ENCODE assay signal across 16 cellular contexts in genomic region chr1:183293856-183294255, GRCh38.
DNase-seq lines count a peak whose midpoint lies in the region; ATAC-seq and TF ChIP-seq lines count a peak whose summit lies in the region.
"Had no signal": no experiment of that assay in that cellular context is flagged by ENCODE, and none has a peak within 500 bp of the region (broad histone marks: within the 10 kb centered on the region; RNA-seq: fewer than 3 reads in every experiment).

No MANE protein-coding gene starts in this region.

- H3K27ac ChIP-seq in mesendoderm (ENCODE audit: low read depth, low read length) (no peak overlapping the region), smooth muscle cell (ENCODE audit: low read depth) (no peak overlapping the region), vagina (no peak overlapping the region)
- H3K27ac ChIP-seq: 22Rv1, BLaER1, C4-2B had no signal

- no peak overlapping the region for H3K4ac ChIP-seq in mesendoderm (ENCODE audit: low read depth, low read length)

- no peaks in the 10 kb centered on the region for H3K79me1 ChIP-seq in mesendoderm (ENCODE audit: low read length)

- no peak overlapping the region for H3K56ac ChIP-seq in mesendoderm (ENCODE audit: low read length)

- no peak overlapping the region for H4K5ac ChIP-seq in mesendoderm (ENCODE audit: low read length)

- WGBS in mesendoderm (ENCODE audit: extremely low coverage, insufficient coverage, low lambda C conversion rate) = no CpG with 5 or more reads among the region's 2 CpGs
- 92% methylated on average over 2 of the region's 2 CpGs for WGBS in smooth muscle cell (ENCODE audit: low lambda C conversion rate)

- H3K4me1 ChIP-seq in mesendoderm (ENCODE audit: control insufficient read depth, low read depth, low read length) = peaks cover 14% of the 10 kb centered on the region
- peaks cover 6% of the 10 kb centered on the region for H3K4me1 ChIP-seq in smooth muscle cell (ENCODE audit: low read depth)
- H3K4me1 ChIP-seq in vagina = peaks cover 12% of the 10 kb centered on the region
- H3K4me1 ChIP-seq: BLaER1 had no signal

- no peak for ATAC-seq in GM19395 (IDR thresholded peaks at IDR 0.05; ENCODE audit: unreplicated experiment)

- H3K4me3 ChIP-seq in mesendoderm (ENCODE audit: low read length) (no peak overlapping the region), smooth muscle cell (no peak overlapping the region), vagina (no peak overlapping the region)
- H3K4me3 ChIP-seq: BLaER1 had no signal

- no peak overlapping the region for H2BK15ac ChIP-seq in mesendoderm (replicated peaks; ENCODE audit: low read depth)

- H3K9me3 ChIP-seq in smooth muscle cell (replicated peaks; ENCODE audit: low read depth) (no peaks in the 10 kb centered on the region), vagina (no peaks in the 10 kb centered on the region)
- H3K9me3 ChIP-seq: BLaER1 had no signal

- TF ChIP-seq POLR2A in vagina (IDR thresholded peaks at IDR 0.05) = no peak

- H3K36me3 ChIP-seq in mesendoderm (ENCODE audit: control insufficient read depth, insufficient read depth, low read length) (no peaks in the 10 kb centered on the region), smooth muscle cell (ENCODE audit: low read depth) (no peaks in the 10 kb centered on the region), vagina (no peaks in the 10 kb centered on the region)
- H3K36me3 ChIP-seq: BLaER1 had no signal

- H2AFZ ChIP-seq in smooth muscle cell (ENCODE audit: low read depth) = peak overlapping the region; percentile 49

- intact Hi-C loops in vagina (cut with DNase I) = no loop called here

- H4K8ac ChIP-seq in mesendoderm (ENCODE audit: low read depth, low read length) = no peak overlapping the region

- H3K27me3 ChIP-seq in mesendoderm (ENCODE audit: insufficient read depth, low read length, poor library complexity) (no peaks in the 10 kb centered on the region), smooth muscle cell (ENCODE audit: low read depth) (no peaks in the 10 kb centered on the region), vagina (no peaks in the 10 kb centered on the region)
- H3K27me3 ChIP-seq: BLaER1 had no signal

- DNase-seq in NCI-H82 (lab: John Stamatoyannopoulos, UW) = peak; percentile 78
- no peak for DNase-seq in NCI-H82 treated with DMSO at 0.1 percent for 48 hours (lab: John Stamatoyannopoulos, UW; ENCODE audit: unreplicated experiment)
- peak; percentile 70 for DNase-seq in mesendoderm
- DNase-seq in smooth muscle cell (lab: John Stamatoyannopoulos, UW; ENCODE audit: unreplicated experiment) = no peak
- DNase-seq in vagina (ENCODE audit: extremely low spot score in 2 of 2) = no peak
- DNase-seq: CD4-positive, CD25-positive, alpha-beta regulatory T cell; CD8-positive, alpha-beta memory T cell; DMS53; DMS79 treated with DMSO at 0.1 percent for 48 hours; GF-D8; H9; HFFc6 had no signal

- H2AK5ac ChIP-seq in mesendoderm (ENCODE audit: low read length) = no peak overlapping the region

- no peak for TF ChIP-seq CTCF in smooth muscle cell (IDR thresholded peaks at IDR 0.05; ENCODE audit: borderline replicate concordance, insufficient read depth, poor library complexity, severe bottlenecking)
- TF ChIP-seq CTCF in vagina (IDR thresholded peaks at IDR 0.05) = no peak

- H3K4me2 ChIP-seq in mesendoderm (ENCODE audit: low read length) = no peak overlapping the region
- H3K4me2 ChIP-seq in smooth muscle cell = no peak overlapping the region
- H3K4me2 ChIP-seq: BLaER1 had no signal

- no peak overlapping the region for H2BK120ac ChIP-seq in mesendoderm (ENCODE audit: low read depth, low read length)

- H3K18ac ChIP-seq in mesendoderm (ENCODE audit: low read length) = no peak overlapping the region

- no peaks in the 10 kb centered on the region for H4K20me1 ChIP-seq in smooth muscle cell (ENCODE audit: low read depth)
- H4K20me1 ChIP-seq: BLaER1 had no signal

- no peak overlapping the region for H2BK5ac ChIP-seq in mesendoderm (ENCODE audit: low read length)

- no peaks in the 10 kb centered on the region for H3K79me2 ChIP-seq in mesendoderm (ENCODE audit: control insufficient read depth, insufficient read depth, low read length)
- H3K79me2 ChIP-seq in smooth muscle cell (ENCODE audit: low read depth) = no peaks in the 10 kb centered on the region

- no peaks in the 10 kb centered on the region for H3F3A ChIP-seq in smooth muscle cell (ENCODE audit: low read depth)

- H3K23ac ChIP-seq in mesendoderm (ENCODE audit: low read length) = no peak overlapping the region

- H3K9ac ChIP-seq in mesendoderm (ENCODE audit: low read length) (no peak overlapping the region), smooth muscle cell (ENCODE audit: low read depth) (no peak overlapping the region)
- H3K9ac ChIP-seq: BLaER1 had no signal

Comparison
In these comparisons a context has a peak if more than half of its experiments do, and no peak if none do; other contexts are left out.
1. DNase-seq: peak in NCI-H82 (single experiment) and mesendoderm (single experiment); none in NCI-H82 treated with DMSO at 0.1 percent for 48 hours (single experiment), smooth muscle cell (single experiment) and vagina (0 of 2).